In genomic region chr6:154445417-154445816, GRCh38 we compare ENCODE assay signal across 25 cellular contexts.
"Had no signal": no experiment of that assay in that cellular context is flagged by ENCODE, and none has a peak within 500 bp of the region (broad histone marks: within the 10 kb centered on the region; RNA-seq: fewer than 3 reads in every experiment).

No MANE protein-coding gene starts in this region.

- H3K4me1 Mint-ChIP-seq: activated CD4-positive, alpha-beta T cell treated with anti-CD3 and anti-CD28 coated beads, Interleukin-2, amount 10 ng/mL, durations not matched to agents 7 days and 5 days; activated naive CD8-positive, alpha-beta T cell treated with anti-CD3 and anti-CD28 coated beads, Interleukin-2, amount 10 ng/mL, durations not matched to agents 7 days and 5 days had no signal

- ATAC-seq: activated CD4-positive, alpha-beta T cell treated with anti-CD3 and anti-CD28 coated beads for 36 hours; activated CD8-positive, alpha-beta T cell treated with anti-CD3 and anti-CD28 coated beads, Interleukin-2, amount 10 ng/mL, durations not matched to agents 7 days and 5 days had no signal

- H3K36me3 ChIP-seq: cardiac muscle cell had no signal

- H3K9me3 Mint-ChIP-seq: activated CD4-positive, alpha-beta T cell treated with anti-CD3 and anti-CD28 coated beads, Interleukin-2, amount 10 ng/mL, durations not matched to agents 7 days and 5 days; activated naive CD4-positive, alpha-beta T cell treated with anti-CD3 and anti-CD28 coated beads, Interleukin-2, amount 50 U/mL, for 24 hours; activated naive CD8-positive, alpha-beta T cell treated with anti-CD3 and anti-CD28 coated beads, Interleukin-2, amount 10 ng/mL, durations not matched to agents 7 days and 5 days; activated T-cell treated with anti-CD3 and anti-CD28 coated beads, Interleukin-2, amount 50 U/mL, for 24 hours; activated T-helper 2 cell treated with anti-CD3 and anti-CD28 coated beads, Interferon-gamma antibody, Interleukin-2, Interleukin-4, amounts not matched to agents 10 μg/mL and 5 μg/mL and 100 μg/mL, durations not matched to agents 14 hours and 24 hours and 36 hours had no signal

- H3K36me3 Mint-ChIP-seq: activated naive CD4-positive, alpha-beta T cell treated with anti-CD3 and anti-CD28 coated beads, Interleukin-2, amount 50 U/mL, for 24 hours; activated naive CD8-positive, alpha-beta T cell treated with anti-CD3 and anti-CD28 coated beads, Interleukin-2, amount 10 ng/mL, durations not matched to agents 7 days and 5 days had no signal

- H3K27me3 ChIP-seq: ascending aorta, cardiac muscle cell had no signal

- H3K27ac Mint-ChIP-seq: activated CD4-positive, alpha-beta T cell treated with anti-CD3 and anti-CD28 coated beads for 36 hours; activated CD4-positive, alpha-beta T cell treated with anti-CD3 and anti-CD28 coated beads, Interleukin-2, amount 10 ng/mL, durations not matched to agents 7 days and 5 days; activated CD8-positive, alpha-beta T cell treated with anti-CD3 and anti-CD28 coated beads, Interleukin-2, amount 10 ng/mL, durations not matched to agents 7 days and 5 days; activated naive CD4-positive, alpha-beta T cell treated with anti-CD3 and anti-CD28 coated beads, Interleukin-2, amount 50 U/mL, for 24 hours; activated naive CD8-positive, alpha-beta T cell treated with anti-CD3 and anti-CD28 coated beads, Interleukin-2, amount 10 ng/mL, durations not matched to agents 7 days and 5 days; activated T-cell treated with anti-CD3 and anti-CD28 coated beads, Interleukin-2, amount 50 U/mL, for 24 hours; activated T-helper 2 cell treated with anti-CD3 and anti-CD28 coated beads, Interferon-gamma antibody, Interleukin-2, Interleukin-4, amounts not matched to agents 10 μg/mL and 5 μg/mL and 100 μg/mL, durations not matched to agents 14 hours and 24 hours and 36 hours had no signal

- H3K27me3 Mint-ChIP-seq: activated CD4-positive, alpha-beta T cell treated with anti-CD3 and anti-CD28 coated beads, Interleukin-2, amount 10 ng/mL, durations not matched to agents 7 days and 5 days; activated naive CD8-positive, alpha-beta T cell treated with anti-CD3 and anti-CD28 coated beads, Interleukin-2, amount 10 ng/mL, durations not matched to agents 7 days and 5 days had no signal

- H3K4me3 ChIP-seq: cardiac muscle cell, PC-9, SK-N-MC had no signal

- H3K9me3 ChIP-seq: ascending aorta had no signal

- H3K4me3 Mint-ChIP-seq: activated CD4-positive, alpha-beta T cell treated with anti-CD3 and anti-CD28 coated beads for 36 hours; activated CD4-positive, alpha-beta T cell treated with anti-CD3 and anti-CD28 coated beads, Interleukin-2, amount 10 ng/mL, durations not matched to agents 7 days and 5 days; activated CD8-positive, alpha-beta T cell treated with anti-CD3 and anti-CD28 coated beads, Interleukin-2, amount 10 ng/mL, durations not matched to agents 7 days and 5 days; activated naive CD4-positive, alpha-beta T cell treated with anti-CD3 and anti-CD28 coated beads, Interleukin-2, amount 50 U/mL, for 24 hours; activated naive CD8-positive, alpha-beta T cell treated with anti-CD3 and anti-CD28 coated beads, Interleukin-2, amount 10 ng/mL, durations not matched to agents 7 days and 5 days; activated T-cell treated with anti-CD3 and anti-CD28 coated beads, Interleukin-2, amount 50 U/mL, for 24 hours had no signal

- DNase-seq: activated CD4-positive, alpha-beta T cell treated with anti-CD3 and anti-CD28 coated beads for 36 hours; activated CD4-positive, alpha-beta T cell treated with anti-CD3 and anti-CD28 coated beads, Interleukin-2, amount 10 ng/mL, durations not matched to agents 7 days and 5 days; activated CD4-positive, alpha-beta T cell treated with anti-CD3 and anti-CD28 coated beads, Interleukin-2, amount 50 U/mL, for 48 hours; activated CD8-positive, alpha-beta T cell treated with anti-CD3 and anti-CD28 coated beads, Interleukin-2, amount 10 ng/mL, durations not matched to agents 7 days and 5 days; activated gamma-delta T cell; activated naive CD4-positive, alpha-beta T cell treated with Interleukin-2 at 50 U/mL for 16 hours; activated naive CD8-positive, alpha-beta T cell treated with anti-CD3 and anti-CD28 coated beads, Interleukin-2, amount 10 ng/mL, durations not matched to agents 7 days and 5 days; activated T-cell treated with anti-CD3 and anti-CD28 coated beads, Interleukin-2, amount 50 U/mL, for 24 hours; amygdala; Karpas-422; KBM-7; NCI-H1105; NCI-H1417 treated with DMSO at 0.1 percent for 48 hours; NCI-H187 treated with DMSO at 0.1 percent for 48 hours; NCI-H2081; NCI-H345; NCI-H524 treated with DMSO at 0.1 percent for 48 hours; PC-9; Right ventricle myocardium superior; T1000 had no signal

- H3K27ac ChIP-seq: cardiac muscle cell, PC-9, SK-N-MC had no signal
